18 cellular contexts compared by ENCODE assay signal in the genomic region with DNA sequence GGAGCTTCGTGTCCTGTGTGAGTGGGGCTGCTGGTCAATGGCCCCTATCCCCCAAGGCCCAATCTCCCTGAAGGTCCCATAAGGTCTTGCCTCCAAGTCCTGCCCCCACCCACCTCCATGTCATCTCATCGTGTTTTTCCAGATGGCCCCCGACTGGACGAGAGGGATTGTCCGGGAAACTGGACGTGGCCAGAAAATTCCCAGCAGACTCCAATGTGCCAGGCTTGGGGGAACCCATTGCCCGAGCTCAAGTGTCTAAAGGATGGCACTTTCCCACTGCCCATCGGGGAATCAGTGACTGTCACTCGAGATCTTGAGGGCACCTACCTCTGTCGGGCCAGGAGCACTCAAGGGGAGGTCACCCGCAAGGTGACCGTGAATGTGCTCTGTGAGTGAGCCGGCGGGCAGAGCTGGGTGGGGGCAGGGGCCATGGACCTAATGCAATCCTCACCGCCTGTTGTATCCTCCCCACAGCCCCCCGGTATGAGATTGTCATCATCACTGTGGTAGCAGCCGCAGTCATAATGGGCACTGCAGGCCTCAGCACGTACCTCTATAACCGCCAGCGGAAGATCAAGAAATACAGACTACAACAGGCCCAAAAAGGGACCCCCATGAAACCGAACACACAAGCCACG. TPM values are rescaled to one million over a fixed set of nuclear protein-coding genes. Genes with fewer than 3 reads are reported as not detected.
"Had no signal": no experiment of that assay in that cellular context is flagged by ENCODE, and none has a peak within 500 bp of the region (broad histone marks: within the 10 kb centered on the region; RNA-seq: fewer than 3 reads in every experiment).

No MANE protein-coding gene starts in this region.

- H3K4me3 Mint-ChIP-seq: activated naive CD4-positive, alpha-beta T cell treated with anti-CD3 and anti-CD28 coated beads, Interleukin-2, amount 10 ng/mL, durations not matched to agents 7 days and 5 days; nephron progenitor cell; stimulated activated naive CD8-positive, alpha-beta T cell treated with anti-CD3 and anti-CD28 coated beads, Interleukin-15, Interleukin-2, amounts not matched to agents 100 ng/mL and 50 ng/mL, for 24 hours; WTC11 had no signal

- H3K27ac Mint-ChIP-seq: activated naive CD4-positive, alpha-beta T cell treated with anti-CD3 and anti-CD28 coated beads, Interleukin-2, amount 10 ng/mL, durations not matched to agents 7 days and 5 days; nephron progenitor cell; stimulated activated naive CD8-positive, alpha-beta T cell treated with anti-CD3 and anti-CD28 coated beads, Interleukin-15, Interleukin-2, amounts not matched to agents 100 ng/mL and 50 ng/mL, for 24 hours; T-cell; WTC11 had no signal

- DNase-seq: activated CD4-positive, alpha-beta T cell treated with anti-CD3 and anti-CD28 coated beads for 48 hours; activated CD8-positive, alpha-beta memory T cell treated with anti-CD3 and anti-CD28 coated beads for 24 hours; activated naive CD4-positive, alpha-beta T cell treated with anti-CD3 and anti-CD28 coated beads, Interleukin-2, amount 10 ng/mL, durations not matched to agents 7 days and 5 days; adrenal gland; caudate nucleus; effector memory CD4-positive, alpha-beta T cell; heart left ventricle; left colon; mesenchymal stem cell; nephron progenitor cell; stimulated activated CD4-positive, alpha-beta T cell treated with anti-CD3 and anti-CD28 coated beads, Interleukin-12 subunit alpha, Interleukin-12 subunit beta, amount 100 ng/mL, for 4 hours; T-cell had no signal

- H3K36me3 Mint-ChIP-seq: WTC11 had no signal

- FAIRE-seq: frontal cortex had no signal

- H3K27ac ChIP-seq: adrenal gland, coronary artery had no signal

- H3K9me3 Mint-ChIP-seq: activated naive CD4-positive, alpha-beta T cell treated with anti-CD3 and anti-CD28 coated beads, Interleukin-2, amount 10 ng/mL, durations not matched to agents 7 days and 5 days; activated T-helper 2 cell treated with anti-CD3 and anti-CD28 coated beads, Interferon-gamma antibody, Interleukin-2, Interleukin-4, amounts not matched to agents 10 μg/mL and 5 μg/mL and 100 μg/mL, durations not matched to agents 14 hours and 24 hours and 36 hours; nephron progenitor cell; stimulated activated naive CD8-positive, alpha-beta T cell treated with anti-CD3 and anti-CD28 coated beads, Interleukin-15, Interleukin-2, amounts not matched to agents 100 ng/mL and 50 ng/mL, for 24 hours; T-cell; WTC11 had no signal

- ATAC-seq: heart left ventricle, left colon, T-cell, WTC11 had no signal

- H3K4me3 ChIP-seq: adrenal gland, coronary artery, heart left ventricle had no signal

- H3K9me3 ChIP-seq: adrenal gland, heart left ventricle had no signal

RNA-seq across cellular contexts. Expression of a gene that starts 2.0 kb away (rescaled TPM):
- total RNA-seq: osteocyte had no signal
